1 cellular context compared by ENCODE assay signal in the genomic region with DNA sequence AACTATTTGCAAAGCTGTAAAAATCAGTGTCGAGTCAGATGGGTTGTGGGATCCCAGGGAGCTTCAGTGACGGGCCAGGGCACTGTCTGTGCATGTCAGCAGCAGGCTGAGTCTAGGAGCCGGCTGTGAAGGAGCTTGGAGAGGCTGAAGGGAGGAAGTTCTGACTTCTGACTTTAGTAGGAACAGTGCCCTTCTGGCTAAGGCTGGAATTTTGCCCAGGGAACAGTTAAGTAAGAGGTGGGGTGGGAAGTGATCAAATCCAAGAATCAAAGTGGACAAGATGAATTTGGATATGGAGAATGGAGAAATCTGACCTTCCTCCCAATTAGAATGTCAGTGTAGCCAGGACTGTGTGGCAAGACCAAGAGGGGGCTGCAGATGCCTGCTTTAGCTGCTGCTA.
TF ChIP-seq lines count a peak whose summit lies in the region.

No MANE protein-coding gene starts in this region.

TF ChIP-seq in IMR-90, 13 proteins besides CTCF, POLR2A, EP300 and RAD21 (continued from another document):
- TF ChIP-seq MXI1 (IDR thresholded peaks at IDR 0.05; ENCODE audit: borderline replicate concordance, low read depth, low read length) (no peak), CEBPB (IDR thresholded peaks at IDR 0.05; ENCODE audit: low read depth, low read length) (no peak), NFE2L2 (IDR thresholded peaks at IDR 0.05; ENCODE audit: low read depth, low read length) (no peak)
TF ChIP-seq in IMR-90: peak in this region for 0.
